ENCODE assay signal across 2 cellular contexts in the genomic region with DNA sequence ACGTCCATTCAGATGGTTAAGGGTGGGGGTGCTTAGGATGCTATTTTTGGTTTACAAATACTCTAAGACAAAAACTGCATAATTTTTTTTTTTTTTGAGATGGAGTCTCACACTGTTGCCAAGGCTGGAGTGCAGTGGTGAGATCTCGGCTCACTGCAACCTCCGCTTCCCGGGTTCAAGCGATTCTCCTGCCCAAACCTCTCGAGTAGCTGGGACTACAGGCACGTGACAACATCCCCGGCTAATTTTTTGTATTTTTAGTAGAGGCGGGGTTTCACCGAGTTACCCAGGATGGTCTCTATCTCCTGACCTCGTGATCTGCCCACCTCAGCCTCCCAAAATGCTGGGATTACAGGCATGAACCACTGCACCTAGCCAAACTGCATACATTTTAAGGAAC. TPM values are rescaled to one million over a fixed set of nuclear protein-coding genes. Genes with fewer than 3 reads are reported as not detected.
"Had no signal": no experiment of that assay in that cellular context is flagged by ENCODE, and none has a peak within 500 bp of the region (broad histone marks: within the 10 kb centered on the region; RNA-seq: fewer than 3 reads in every experiment).

No MANE protein-coding gene starts in this region.

RNA-seq across cellular contexts. Expression of a gene that starts 22.5 kb away (rescaled TPM):
- total RNA-seq: G401, GM12878 had no signal

RNA-seq across cellular contexts. Expression of a gene that starts 23.7 kb away (rescaled TPM):
- total RNA-seq: G401, GM12878 had no signal

RNA-seq across cellular contexts. Expression of a gene that starts 37.6 kb away (rescaled TPM):
- total RNA-seq: G401, GM12878 had no signal
